In the genomic region with DNA sequence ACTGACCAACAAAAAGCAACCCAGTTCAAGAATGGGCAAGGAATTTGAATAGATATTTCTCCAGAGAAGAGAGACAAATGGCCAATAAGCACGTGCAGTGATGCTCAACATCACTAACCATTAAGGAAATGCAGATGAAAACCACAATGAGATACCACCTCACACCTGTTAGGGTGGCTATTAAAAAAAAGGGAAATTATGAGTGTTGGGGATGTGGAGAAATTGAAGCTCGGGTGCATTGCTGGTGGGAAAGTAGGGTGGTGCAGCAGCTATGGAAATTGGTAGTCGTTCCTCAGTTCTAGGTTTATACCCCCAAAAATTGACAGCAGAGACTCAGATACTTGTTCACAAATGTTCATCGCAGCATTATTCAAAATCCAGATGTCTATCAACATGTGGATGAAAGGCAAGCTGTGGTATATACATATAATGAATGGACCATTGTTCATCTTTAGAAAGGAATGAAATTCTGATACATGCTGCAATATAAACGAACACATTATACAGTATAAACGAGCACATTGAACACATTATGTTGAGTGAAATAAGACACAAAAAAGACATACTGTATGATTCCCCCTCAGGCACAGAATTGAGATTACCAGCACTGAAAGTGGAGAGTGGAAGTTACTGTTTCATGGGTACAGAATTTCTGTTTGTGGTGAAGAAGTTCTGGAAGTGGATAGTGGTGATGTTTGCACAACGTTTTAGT, we compare ENCODE assay signal across 8 cellular contexts. TPM values are rescaled to one million over a fixed set of nuclear protein-coding genes. Genes with fewer than 3 reads are reported as not detected.
A peak's percentile ranks its signal among the peaks of the same experiment; 100 is the strongest.
DNase-seq lines count a peak whose midpoint lies in the region; ATAC-seq and TF ChIP-seq lines count a peak whose summit lies in the region.

No MANE protein-coding gene starts in this region.

- ATAC-seq in stimulated activated naive CD8-positive, alpha-beta T cell treated with anti-CD3 and anti-CD28 coated beads, Interleukin-15, Interleukin-2, amounts not matched to agents 100 U/mL and 50 U/mL, for 24 hours = no peak
- no peak for ATAC-seq in gastroesophageal sphincter
- ATAC-seq in stimulated activated naive CD8-positive, alpha-beta T cell treated with anti-CD3 and anti-CD28 coated beads, Interleukin-15, amount 100 ng/mL, for 72 hours = no peak

- H3K27me3 ChIP-seq in gastroesophageal sphincter = no peaks in the 10 kb centered on the region

- TF ChIP-seq POLR2A in gastroesophageal sphincter (IDR thresholded peaks at IDR 0.05) = no peak

- H3K9me3 ChIP-seq in gastroesophageal sphincter = no peaks in the 10 kb centered on the region

- in situ Hi-C loops in ACHN (cut with HindIII; ENCODE audit: low pct_ligation_motif_present, low pct_unique_long_range_greater_than_20kb, low sequenced_read_pairs) = no loop called here

- H3K4me1 Mint-ChIP-seq in stimulated activated naive CD8-positive, alpha-beta T cell treated with anti-CD3 and anti-CD28 coated beads, Interleukin-15, Interleukin-2, amounts not matched to agents 100 ng/mL and 50 ng/mL, for 24 hours (ENCODE audit: low read depth) = peaks cover 65% of the 10 kb centered on the region
- H3K4me1 Mint-ChIP-seq in T-helper 2 cell treated with Interferon-gamma antibody and Interleukin-4, amounts not matched to agents 5 μg/mL and 100 μg/mL, for 36 hours (ENCODE audit: low read depth) = peaks cover 48% of the 10 kb centered on the region
- H3K4me1 Mint-ChIP-seq in stimulated activated naive CD8-positive, alpha-beta T cell treated with anti-CD3 and anti-CD28 coated beads, Interleukin-15, amount 100 ng/mL, for 72 hours = peaks cover 59% of the 10 kb centered on the region

- TF ChIP-seq CTCF in gastroesophageal sphincter (IDR thresholded peaks at IDR 0.05) = no peak

- TF ChIP-seq EP300 in gastroesophageal sphincter (IDR thresholded peaks at IDR 0.05) = no peak

- peaks cover 11 to 66% (median 18%) of the 10 kb centered on the region in 3 donors for H3K4me1 ChIP-seq in gastroesophageal sphincter

- no peak for DNase-seq in stimulated activated naive CD8-positive, alpha-beta T cell treated with anti-CD3 and anti-CD28 coated beads, Interleukin-15, Interleukin-2, amounts not matched to agents 100 U/mL and 50 U/mL, for 24 hours
- no peak for DNase-seq in T-helper 2 cell treated with Interferon-gamma antibody and Interleukin-4, amounts not matched to agents 5 μg/mL and 100 μg/mL, for 36 hours (ENCODE audit: low spot score)
- no peak for DNase-seq in stimulated activated naive CD8-positive, alpha-beta T cell treated with anti-CD3 and anti-CD28 coated beads, Interleukin-15, amount 100 ng/mL, for 72 hours
- DNase-seq in ACHN (no peak), D341Med (ENCODE audit: low spot score) (no peak), NCI-H82 treated with DMSO at 0.1 percent for 48 hours (lab: John Stamatoyannopoulos, UW; ENCODE audit: unreplicated experiment) (no peak)

- WGBS in gastroesophageal sphincter (ENCODE audit: low coverage in 1 of 2), 2 donors = 7 to 13% methylated on average over 7 of the region's 7 CpGs

- H3K36me3 ChIP-seq in gastroesophageal sphincter = no peaks in the 10 kb centered on the region

- H3K4me3 Mint-ChIP-seq in stimulated activated naive CD8-positive, alpha-beta T cell treated with anti-CD3 and anti-CD28 coated beads, Interleukin-15, Interleukin-2, amounts not matched to agents 100 ng/mL and 50 ng/mL, for 24 hours = peak overlapping the region; percentile 92
- H3K4me3 Mint-ChIP-seq in T-helper 2 cell treated with Interferon-gamma antibody and Interleukin-4, amounts not matched to agents 5 μg/mL and 100 μg/mL, for 36 hours = peak overlapping the region; percentile 83
- peak overlapping the region; percentile 75 to 91 for H3K4me3 Mint-ChIP-seq in stimulated activated naive CD8-positive, alpha-beta T cell treated with anti-CD3 and anti-CD28 coated beads, Interleukin-15, amount 100 ng/mL, for 72 hours

- peak overlapping the region; percentile 84 for H3K27ac Mint-ChIP-seq in stimulated activated naive CD8-positive, alpha-beta T cell treated with anti-CD3 and anti-CD28 coated beads, Interleukin-15, Interleukin-2, amounts not matched to agents 100 ng/mL and 50 ng/mL, for 24 hours
- peak overlapping the region; percentile 85 for H3K27ac Mint-ChIP-seq in T-helper 2 cell treated with Interferon-gamma antibody and Interleukin-4, amounts not matched to agents 5 μg/mL and 100 μg/mL, for 36 hours
- H3K27ac Mint-ChIP-seq in stimulated activated naive CD8-positive, alpha-beta T cell treated with anti-CD3 and anti-CD28 coated beads, Interleukin-15, amount 100 ng/mL, for 72 hours = peak overlapping the region; percentile 27 to 91

- no peaks in the 10 kb centered on the region for H3K27me3 Mint-ChIP-seq in stimulated activated naive CD8-positive, alpha-beta T cell treated with anti-CD3 and anti-CD28 coated beads, Interleukin-15, Interleukin-2, amounts not matched to agents 100 ng/mL and 50 ng/mL, for 24 hours
- no peaks in the 10 kb centered on the region for H3K27me3 Mint-ChIP-seq in T-helper 2 cell treated with Interferon-gamma antibody and Interleukin-4, amounts not matched to agents 5 μg/mL and 100 μg/mL, for 36 hours (ENCODE audit: low read depth)
- H3K27me3 Mint-ChIP-seq in stimulated activated naive CD8-positive, alpha-beta T cell treated with anti-CD3 and anti-CD28 coated beads, Interleukin-15, amount 100 ng/mL, for 72 hours = no peaks in the 10 kb centered on the region

- H3K9me3 Mint-ChIP-seq in stimulated activated naive CD8-positive, alpha-beta T cell treated with anti-CD3 and anti-CD28 coated beads, Interleukin-15, Interleukin-2, amounts not matched to agents 100 ng/mL and 50 ng/mL, for 24 hours = no peaks in the 10 kb centered on the region
- no peaks in the 10 kb centered on the region for H3K9me3 Mint-ChIP-seq in T-helper 2 cell treated with Interferon-gamma antibody and Interleukin-4, amounts not matched to agents 5 μg/mL and 100 μg/mL, for 36 hours
- H3K9me3 Mint-ChIP-seq in stimulated activated naive CD8-positive, alpha-beta T cell treated with anti-CD3 and anti-CD28 coated beads, Interleukin-15, amount 100 ng/mL, for 72 hours = peaks cover 0 to 4% of the 10 kb centered on the region in 2 donors

- H3K4me3 ChIP-seq in gastroesophageal sphincter = peak overlapping the region; percentile 70 to 75

- peaks cover 27% of the 10 kb centered on the region for H3K36me3 Mint-ChIP-seq in stimulated activated naive CD8-positive, alpha-beta T cell treated with anti-CD3 and anti-CD28 coated beads, Interleukin-15, Interleukin-2, amounts not matched to agents 100 ng/mL and 50 ng/mL, for 24 hours (ENCODE audit: low read depth)
- H3K36me3 Mint-ChIP-seq in T-helper 2 cell treated with Interferon-gamma antibody and Interleukin-4, amounts not matched to agents 5 μg/mL and 100 μg/mL, for 36 hours (ENCODE audit: low read depth) = peaks cover 24% of the 10 kb centered on the region

- H3K27ac ChIP-seq in gastroesophageal sphincter = peak overlapping the region; percentile 70 to 99 (median 94)

RNA-seq across cellular contexts. Expression of a gene that starts 0.9 kb away (rescaled TPM):
- total RNA-seq in gastroesophageal sphincter = 10 to 100 TPM in 2 of 4 donors, 1 to 10 TPM in 2; 7.5 to 15.3 (median 10.9) TPM

RNA-seq across cellular contexts. Expression of a gene that starts 33.8 kb away (rescaled TPM):
- 10 to 100 TPM; 31.0 to 40.0 (median 37.9) TPM for total RNA-seq in gastroesophageal sphincter
